Comparison of ENCODE assay signal across 20 cellular contexts in the genomic region with DNA sequence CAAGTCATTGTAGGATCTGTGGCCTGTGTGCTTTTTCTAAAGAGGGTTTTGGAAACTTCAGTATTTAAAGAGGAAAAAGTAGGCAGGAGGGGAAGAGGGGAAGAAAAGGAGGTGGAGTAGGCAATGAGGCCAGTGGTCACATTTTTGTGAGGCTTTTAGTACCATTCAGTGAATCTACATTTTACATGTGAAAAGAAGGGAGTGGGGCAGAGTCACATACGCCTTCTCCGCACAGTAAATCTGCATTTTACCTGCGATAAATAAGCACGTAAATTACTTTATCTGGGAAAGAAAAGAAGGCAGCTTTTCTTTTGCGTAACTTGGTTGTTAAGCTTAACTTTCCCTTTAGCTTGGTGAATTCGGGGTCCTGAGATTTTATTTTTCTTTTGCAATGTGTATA. TPM values are rescaled to one million over a fixed set of nuclear protein-coding genes. Genes with fewer than 3 reads are reported as not detected.
"Had no signal": no experiment of that assay in that cellular context is flagged by ENCODE, and none has a peak within 500 bp of the region (broad histone marks: within the 10 kb centered on the region; RNA-seq: fewer than 3 reads in every experiment).

No MANE protein-coding gene starts in this region.

- H3K27ac ChIP-seq: ascending aorta, breast epithelium, gastrocnemius medialis, neutrophil, parathyroid adenoma, sigmoid colon, stomach, testis, upper lobe of left lung had no signal

- H3K9ac ChIP-seq: parathyroid adenoma had no signal

- ATAC-seq: activated T-cell treated with anti-CD3 and anti-CD28 coated beads, Interleukin-2, amount 50 U/mL, for 4 hours; gastrocnemius medialis; heart right ventricle had no signal

- H3K4me3 Mint-ChIP-seq: activated T-cell treated with anti-CD3 and anti-CD28 coated beads, Interleukin-2, amount 50 U/mL, for 4 hours had no signal

- H3K4me1 ChIP-seq: parathyroid adenoma had no signal

- H3K4me3 ChIP-seq: ascending aorta, breast epithelium, gastrocnemius medialis, heart right ventricle, lung, sigmoid colon, spleen, stomach, testis, upper lobe of left lung had no signal

- DNase-seq: activated CD4-positive, alpha-beta T cell treated with anti-CD3 and anti-CD28 coated beads, Interleukin-2, amount 50 U/mL, for 48 hours; activated gamma-delta T cell treated with Interleukin-2 at 50 U/mL for 16 hours; activated T-cell treated with anti-CD3 and anti-CD28 coated beads, Interleukin-2, amount 50 U/mL, for 4 hours; dermis blood vessel endothelial cell; gastrocnemius medialis; heart right ventricle; islet precursor cell; midbrain; sigmoid colon; spleen; stomach; testis; upper lobe of left lung had no signal

- H3K9me3 ChIP-seq: ascending aorta, breast epithelium, gastrocnemius medialis, heart right ventricle, neutrophil, sigmoid colon, spleen, stomach, testis, upper lobe of left lung had no signal

- H3K36me3 ChIP-seq: breast epithelium, gastrocnemius medialis, neutrophil, sigmoid colon, upper lobe of left lung had no signal

- H3K9me3 Mint-ChIP-seq: activated T-cell treated with anti-CD3 and anti-CD28 coated beads, Interleukin-2, amount 50 U/mL, for 4 hours had no signal

- H3K27me3 ChIP-seq: ascending aorta, breast epithelium, gastrocnemius medialis, heart right ventricle, neutrophil, sigmoid colon, spleen, stomach, testis, upper lobe of left lung had no signal

RNA-seq across cellular contexts. Expression of a gene that starts 59.5 kb away (rescaled TPM):
- total RNA-seq: activated T-cell treated with anti-CD3 and anti-CD28 coated beads, Interleukin-2, amount 50 U/mL, for 4 hours; ascending aorta; breast epithelium; cerebellum; dermis blood vessel endothelial cell; epithelial cell of proximal tubule; gastrocnemius medialis; heart right ventricle; lung; sigmoid colon; spleen; stomach; testis; upper lobe of left lung had no signal
- polyA plus RNA-seq: heart right ventricle, lung, sigmoid colon, spleen, stomach had no signal
